ENCODE assay signal across 10 cellular contexts in genomic region chr14:68938515-68939423, GRCh38. TPM values are rescaled to one million over a fixed set of nuclear protein-coding genes. Genes with fewer than 3 reads are reported as not detected.
DNase-seq lines count a peak whose midpoint lies in the region; ATAC-seq and TF ChIP-seq lines count a peak whose summit lies in the region.
"Had no signal": no experiment of that assay in that cellular context is flagged by ENCODE, and none has a peak within 500 bp of the region (broad histone marks: within the 10 kb centered on the region; RNA-seq: fewer than 3 reads in every experiment).

No MANE protein-coding gene starts in this region.

- no peak overlapping the region for H3K9ac ChIP-seq in trophoblast cell (ENCODE audit: low read length)

- ATAC-seq in T-helper 17 cell (no peak), GM19455 (IDR thresholded peaks at IDR 0.05; ENCODE audit: unreplicated experiment) (no peak)

- H3K4me3 Mint-ChIP-seq in Caco-2 (ENCODE audit: unreplicated experiment) (peak overlapping the region; percentile 45), T-helper 17 cell (no peak overlapping the region)

- peaks cover 44% of the 10 kb centered on the region for H3K79me2 ChIP-seq in trophoblast cell (ENCODE audit: control insufficient read depth, insufficient read depth, low read length, poor library complexity)

- BruUV-seq in Caco-2 (replicated peaks; lab: Mats Ljungman, UMichigan) = no TSS peak

- intact Hi-C loops in Caco-2 (cut with micrococcal nuclease; ENCODE audit: unreplicated experiment) = loop anchor here (1.0 kb wide), 1 partner anchor 41 kb away; the partner anchor contains the start of gene ACTN1

- peak overlapping the region; percentile 60 for H2BK120ac ChIP-seq in trophoblast cell (ENCODE audit: insufficient read depth, low read length, poor library complexity)

- H3K27me3 ChIP-seq in Caco-2 (replicated peaks; ENCODE audit: control insufficient read depth, insufficient read depth, low read length) = no peaks in the 10 kb centered on the region
- H3K27me3 ChIP-seq in trophoblast cell (ENCODE audit: insufficient read depth, low read length) = no peaks in the 10 kb centered on the region

- peak overlapping the region; percentile 66 for H3K18ac ChIP-seq in trophoblast cell (ENCODE audit: low read length)

- no peak overlapping the region for H2AFZ ChIP-seq in trophoblast cell (ENCODE audit: insufficient read depth, low read length, poor library complexity)

- H2BK5ac ChIP-seq in trophoblast cell (ENCODE audit: low read depth, low read length, poor library complexity) = peak overlapping the region; percentile 60

- POLR2A ChIA-PET in Caco-2 (lab: Charles Lee) = no interaction called here

- H3K27ac Mint-ChIP-seq in Caco-2 (ENCODE audit: unreplicated experiment) = peak overlapping the region; percentile 85
- H3K27ac Mint-ChIP-seq in T-helper 17 cell = peak overlapping the region; percentile 32

- peak overlapping the region; percentile 75 for H2AK5ac ChIP-seq in trophoblast cell (ENCODE audit: low read length)

- peak overlapping the region; percentile 78 for H3K4ac ChIP-seq in trophoblast cell (ENCODE audit: low read depth, low read length)

- peaks cover 52% of the 10 kb centered on the region for H3K4me1 ChIP-seq in Caco-2
- H3K4me1 ChIP-seq in trophoblast cell (ENCODE audit: control insufficient read depth in 1 of 2, insufficient read depth in 2 of 2, low read length in 2 of 2) = peaks cover 63 to 64% of the 10 kb centered on the region in 2 experiments

- H3K79me1 ChIP-seq in trophoblast cell (ENCODE audit: low read length) = peaks cover 32% of the 10 kb centered on the region

- H3K9me3 Mint-ChIP-seq in Caco-2 (ENCODE audit: unreplicated experiment) = no peaks in the 10 kb centered on the region

- H3K4me3 ChIP-seq in Caco-2 (ENCODE audit: low read depth, low read length) = no peak overlapping the region
- no peak overlapping the region for H3K4me3 ChIP-seq in fibroblast of villous mesenchyme (ENCODE audit: low read depth, low read length)
- H3K4me3 ChIP-seq in trophoblast cell (ENCODE audit: low read depth, low read length) = no peak overlapping the region

- peak overlapping the region; percentile 67 for H2BK12ac ChIP-seq in trophoblast cell (ENCODE audit: low read length)

- TF ChIP-seq CTCF in Caco-2 (IDR thresholded peaks at IDR 0.05; ENCODE audit: insufficient read depth in 1 of 2, low read depth in 1 of 2, low read length in 1 of 2, severe bottlenecking in 1 of 2, unreplicated experiment in 1 of 2) (no peak), fibroblast of villous mesenchyme (IDR thresholded peaks at IDR 0.05; ENCODE audit: insufficient read depth, low read depth, low read length) (no peak)

- peak overlapping the region; percentile 53 for H4K91ac ChIP-seq in trophoblast cell (ENCODE audit: low read depth, low read length)

- CTCF ChIA-PET in Caco-2 (lab: Charles Lee) = interaction anchor here (0.6 to 0.8 kb wide), 3 partner anchors 67 to 86 kb away, joined by 3 read pairs; no protein-coding TSS in a partner anchor

- DNase-seq in Caco-2 (peak; percentile 77 to 81), T-helper 17 cell (no peak), fibroblast of villous mesenchyme (ENCODE audit: low read depth) (peak; percentile 55), trophoblast cell (no peak), activated gamma-delta T cell (lab: John Stamatoyannopoulos, UW) (no peak), SKM-1 treated with dmso at 0.1 percent for 144 hours (lab: John Stamatoyannopoulos, UW; ENCODE audit: unreplicated experiment) (no peak), OCI-M1 (lab: John Stamatoyannopoulos, UW) (no peak)
- DNase-seq: activated CD4-positive, alpha-beta T cell treated with anti-CD3 and anti-CD28 coated beads for 1 hour; hippocampal formation had no signal

- H3K36me3 Mint-ChIP-seq in Caco-2 (ENCODE audit: insufficient read depth, unreplicated experiment) (peaks cover 46% of the 10 kb centered on the region), T-helper 17 cell (ENCODE audit: low read depth) (no peaks in the 10 kb centered on the region)

- peak overlapping the region; percentile 34 for H4K8ac ChIP-seq in trophoblast cell (ENCODE audit: low read depth, low read length)

- H3K4me1 Mint-ChIP-seq in Caco-2 (ENCODE audit: low read depth, unreplicated experiment) (peaks cover 41% of the 10 kb centered on the region), T-helper 17 cell (peaks cover 16% of the 10 kb centered on the region)

- H3K36me3 ChIP-seq in Caco-2 (ENCODE audit: control insufficient read depth, insufficient read depth, low read length) (peaks cover 1% of the 10 kb centered on the region; the same call in 1 of the 2 replicates), trophoblast cell (ENCODE audit: control insufficient read depth in 1 of 2, insufficient read depth in 2 of 2, low read length in 2 of 2) (peaks cover 8 to 33% of the 10 kb centered on the region in 2 experiments)

- peak overlapping the region; percentile 75 for H3K27ac ChIP-seq in trophoblast cell (ENCODE audit: low read depth, low read length)

- H3K4me2 ChIP-seq in trophoblast cell (ENCODE audit: low read length) = no peak overlapping the region

- H3K27me3 Mint-ChIP-seq in Caco-2 (ENCODE audit: insufficient read depth, unreplicated experiment) = no peaks in the 10 kb centered on the region
- H3K27me3 Mint-ChIP-seq in T-helper 17 cell = no peaks in the 10 kb centered on the region

- no peak overlapping the region for H3K23ac ChIP-seq in trophoblast cell (ENCODE audit: low read length)

- no peaks in the 10 kb centered on the region for H3K9me3 ChIP-seq in Caco-2
- no peaks in the 10 kb centered on the region for H3K9me3 ChIP-seq in T-helper 17 cell (ENCODE audit: control insufficient read depth, low read length, poor library complexity, severe bottlenecking)
- no peaks in the 10 kb centered on the region for H3K9me3 ChIP-seq in trophoblast cell (ENCODE audit: insufficient read depth, low read depth, low read length)

- peak overlapping the region; percentile 41 for H3K14ac ChIP-seq in trophoblast cell (ENCODE audit: low read length)

- WGBS in trophoblast cell (ENCODE audit: extremely low coverage, insufficient coverage, insufficient read length) = no CpG with 5 or more reads among the region's 8 CpGs

- H4K12ac ChIP-seq in trophoblast cell (ENCODE audit: low read depth, low read length) = no peak overlapping the region

RNA-seq across cellular contexts. Expression of gene ACTN1, which starts 40.3 kb away (rescaled TPM):
- 170 and 181 TPM in 2 replicates for total RNA-seq in Caco-2 (2022)
- total RNA-seq in T-helper 17 cell = 10 to 100 TPM; 36.8 to 88.9 TPM
- 768 and 1,023 TPM in 2 replicates for total RNA-seq in fibroblast of villous mesenchyme
- polyA plus RNA-seq in trophoblast cell (2013) = 427 and 440 TPM in 2 replicates

Comparison
In these comparisons a context has a peak if more than half of its experiments do, and no peak if none do; other contexts are left out.
1. DNase-seq: peak in Caco-2 (2 of 2) and fibroblast of villous mesenchyme (single experiment); none in T-helper 17 cell (0 of 3), trophoblast cell (0 of 2), activated gamma-delta T cell (single experiment), SKM-1 treated with dmso at 0.1 percent for 144 hours (single experiment) and OCI-M1 (single experiment).